ENCODE assay signal across 16 cellular contexts in the genomic region with DNA sequence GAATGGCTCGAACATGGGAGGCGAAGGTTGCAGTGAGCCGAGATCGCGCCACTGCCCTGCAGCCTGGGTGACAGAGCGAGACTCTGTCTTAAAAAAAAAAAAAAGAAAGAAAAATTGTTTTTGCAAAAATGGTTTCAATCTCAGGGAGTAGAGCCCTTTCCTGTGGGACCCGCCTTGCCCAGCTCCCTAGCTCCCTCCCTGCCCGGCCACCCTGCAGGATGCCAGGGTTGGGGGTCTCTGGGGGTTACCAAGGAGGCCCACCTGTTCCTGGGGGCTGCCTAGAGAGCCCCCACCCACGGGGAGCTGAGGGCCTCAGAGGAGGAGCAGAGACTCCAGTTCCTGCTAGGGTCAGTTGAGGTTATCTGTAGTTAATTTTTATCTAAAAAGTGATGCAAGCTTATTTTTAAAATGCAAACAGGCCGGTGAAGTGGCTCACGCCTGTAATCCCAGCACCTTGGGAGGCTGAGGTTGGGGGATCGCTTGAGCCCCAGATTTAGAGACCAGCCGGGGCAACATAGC. TPM values are rescaled to one million over a fixed set of nuclear protein-coding genes. Genes with fewer than 3 reads are reported as not detected.
DNase-seq lines count a peak whose midpoint lies in the region; ATAC-seq, FAIRE-seq and TF ChIP-seq lines count a peak whose summit lies in the region.
"Had no signal": no experiment of that assay in that cellular context is flagged by ENCODE, and none has a peak within 500 bp of the region (broad histone marks: within the 10 kb centered on the region; RNA-seq: fewer than 3 reads in every experiment).

No MANE protein-coding gene starts in this region.

- H2AFZ ChIP-seq in K562 (ENCODE audit: low read depth, low read length) (no peak overlapping the region), smooth muscle cell (ENCODE audit: low read depth) (no peak overlapping the region), MM.1S (ENCODE audit: low read length) (no peak overlapping the region)

- H3K27ac ChIP-seq in K562 (ENCODE audit: extremely low read depth, low read depth, low read length) (no peak overlapping the region), smooth muscle cell (ENCODE audit: low read depth) (peak overlapping the region; percentile 65), foreskin keratinocyte (no peak overlapping the region), MM.1S (ENCODE audit: low read length) (no peak overlapping the region)
- H3K27ac ChIP-seq: dorsolateral prefrontal cortex, tibial nerve had no signal

- ATAC-seq in GM19467 (IDR thresholded peaks at IDR 0.05; ENCODE audit: unreplicated experiment) (peak; percentile 85), HG03064 (IDR thresholded peaks at IDR 0.05; ENCODE audit: low read depth, unreplicated experiment) (peak; percentile 76), K562 (no peak), foreskin keratinocyte (no peak), HG03280 (IDR thresholded peaks at IDR 0.05; ENCODE audit: unreplicated experiment) (no peak)
- ATAC-seq: SK-N-SH treated with all-trans-retinoic acid at 6 μM for 48 hours had no signal

- no peak for TF ChIP-seq CTCF in K562 (IDR thresholded peaks at IDR 0.05 in 2 of 3, conservative IDR thresholded peaks at IDR 0.05 in 1 of 3; ENCODE audit: insufficient read depth in 2 of 3, low read depth in 1 of 3, low read length in 3 of 3)
- TF ChIP-seq CTCF in smooth muscle cell (IDR thresholded peaks at IDR 0.05; ENCODE audit: borderline replicate concordance, insufficient read depth, poor library complexity, severe bottlenecking), result no peak
- no peak for TF ChIP-seq CTCF in foreskin keratinocyte (conservative IDR thresholded peaks at IDR 0.05)
- no peak for TF ChIP-seq CTCF in MM.1S (IDR thresholded peaks at IDR 0.05; ENCODE audit: low read length)

- CTCF ChIA-PET in K562 (lab: Yijun Ruan, JAX; ENCODE audit: low intra/inter-chr PET ratio), result no interaction called here

- H3K4me2 ChIP-seq in K562 (ENCODE audit: insufficient read depth, low read length) (no peak overlapping the region), smooth muscle cell (peak overlapping the region; percentile 60), MM.1S (ENCODE audit: low read depth, low read length) (no peak overlapping the region)

- H3K9ac ChIP-seq in K562 (ENCODE audit: insufficient read depth in 1 of 2, low read depth in 2 of 2, low read length in 2 of 2), result no peak overlapping the region
- H3K9ac ChIP-seq in smooth muscle cell (ENCODE audit: low read depth), result no peak overlapping the region
- H3K9ac ChIP-seq in MM.1S (ENCODE audit: low read length), result no peak overlapping the region

- in situ Hi-C loops in K562 (cut with MboI), result no loop called here

- H3K9me3 ChIP-seq in K562 (replicated peaks; ENCODE audit: control insufficient read depth, insufficient read depth, low read depth, low read length), result no peaks in the 10 kb centered on the region
- no peaks in the 10 kb centered on the region for H3K9me3 ChIP-seq in smooth muscle cell (replicated peaks; ENCODE audit: low read depth)
- H3K9me3 ChIP-seq in MM.1S (replicated peaks; ENCODE audit: insufficient read depth, low read length), result no peaks in the 10 kb centered on the region
- H3K9me3 ChIP-seq: MG63 had no signal

- 18% methylated on average over 9 of the region's 13 CpGs for WGBS in K562 (ENCODE audit: insufficient coverage, low coverage, missing lambda C conversion rate)
- WGBS in smooth muscle cell (ENCODE audit: low lambda C conversion rate), result 81% methylated on average over 13 of the region's 13 CpGs

- H4K20me1 ChIP-seq in K562 (replicated peaks; ENCODE audit: control insufficient read depth, insufficient read depth, low read length), result 0 out of 2 replicates have a peak, but pooled peaks cover 5% of the 10 kb centered on the region
- H4K20me1 ChIP-seq in smooth muscle cell (ENCODE audit: low read depth), result no peaks in the 10 kb centered on the region
- H4K20me1 ChIP-seq in MM.1S (ENCODE audit: insufficient read depth, low read length), result no peaks in the 10 kb centered on the region

- no peaks in the 10 kb centered on the region; a peak in 1 of 5 replicates for H3K27me3 ChIP-seq in K562 (ENCODE audit: control insufficient read depth in 2 of 2, insufficient read depth in 2 of 2, low read length in 2 of 2)
- no peaks in the 10 kb centered on the region for H3K27me3 ChIP-seq in smooth muscle cell (ENCODE audit: low read depth)
- H3K27me3 ChIP-seq in foreskin keratinocyte, result no peaks in the 10 kb centered on the region
- H3K27me3 ChIP-seq in MM.1S (replicated peaks; ENCODE audit: insufficient read depth, low read length), result no peaks in the 10 kb centered on the region
- H3K27me3 ChIP-seq: MG63 had no signal

- no peak for TF ChIP-seq EP300 in K562 (IDR thresholded peaks at IDR 0.05; ENCODE audit: low read length)

- POLR2A ChIA-PET in K562 (lab: Yijun Ruan, JAX), result no interaction called here

- no peak for TF ChIP-seq POLR2A in K562 (conservative IDR thresholded peaks at IDR 0.05)

- DNase-seq in K562 (ENCODE audit: extremely low read depth in 1 of 4, low spot score in 3 of 4) (no peak), smooth muscle cell (lab: John Stamatoyannopoulos, UW; ENCODE audit: unreplicated experiment) (no peak), NCI-H1694 treated with DMSO at 0.1 percent for 48 hours (lab: John Stamatoyannopoulos, UW) (no peak), foreskin keratinocyte (no peak), MM.1S (no peak)
- DNase-seq: activated CD4-positive, alpha-beta T cell treated with anti-CD3 and anti-CD28 coated beads, Interleukin-2, amount 50 U/mL, for 4 hours; activated naive CD8-positive, alpha-beta T cell treated with anti-CD3 and anti-CD28 coated beads, Interleukin-2, amount 10 ng/mL, durations not matched to agents 7 days and 5 days; DND-41; MG63; right cardiac atrium had no signal

- H3K9me2 ChIP-seq in MM.1S (replicated peaks; ENCODE audit: insufficient read depth, low read length), result no peaks in the 10 kb centered on the region

- no TSS peak for BruUV-seq in K562 (replicated peaks; lab: Mats Ljungman, UMichigan)

- H3K4me1 ChIP-seq in K562 (replicated peaks in 1 of 2; ENCODE audit: control insufficient read depth in 2 of 2, insufficient read depth in 2 of 2, low read length in 2 of 2), result peaks cover 9 to 20% of the 10 kb centered on the region in 2 experiments
- H3K4me1 ChIP-seq in smooth muscle cell (ENCODE audit: low read depth), result peaks cover 3% of the 10 kb centered on the region
- no peaks in the 10 kb centered on the region for H3K4me1 ChIP-seq in foreskin keratinocyte
- no peaks in the 10 kb centered on the region for H3K4me1 ChIP-seq in MM.1S (ENCODE audit: low read length)
- H3K4me1 ChIP-seq: tibial nerve had no signal

- intact Hi-C loops in K562 (cut with micrococcal nuclease), result no loop called here

- no peak for TF ChIP-seq RAD21 in K562 (CRISPR knock-in tag; conservative IDR thresholded peaks at IDR 0.05 in 1 of 2, IDR thresholded peaks at IDR 0.05 in 1 of 2)

- FAIRE-seq in K562 (lab: Jason Lieb, UNC), result no peak

- H3K9me1 ChIP-seq in K562 (ENCODE audit: control insufficient read depth, insufficient read depth, low read length), result no peaks in the 10 kb centered on the region

- H3K36me3 ChIP-seq in K562 (ENCODE audit: control insufficient read depth, insufficient read depth, low read length), result no peaks in the 10 kb centered on the region
- no peaks in the 10 kb centered on the region for H3K36me3 ChIP-seq in smooth muscle cell (ENCODE audit: low read depth)
- no peaks in the 10 kb centered on the region for H3K36me3 ChIP-seq in MM.1S (replicated peaks; ENCODE audit: insufficient read depth, low read length)
- H3K36me3 ChIP-seq: MG63, tibial nerve had no signal

- peaks cover 18% of the 10 kb centered on the region for H3F3A ChIP-seq in smooth muscle cell (ENCODE audit: low read depth)
- no peaks in the 10 kb centered on the region for H3F3A ChIP-seq in MM.1S (ENCODE audit: insufficient read depth, low read length)

- H3K4me3 ChIP-seq in K562, result no peak overlapping the region
- H3K4me3 ChIP-seq in smooth muscle cell, result no peak overlapping the region
- no peak overlapping the region for H3K4me3 ChIP-seq in MM.1S (ENCODE audit: low read length)
- H3K4me3 ChIP-seq: dorsolateral prefrontal cortex, MG63, tibial nerve had no signal

- H3K79me2 ChIP-seq in K562 (ENCODE audit: control insufficient read depth, insufficient read depth, low read length) (no peaks in the 10 kb centered on the region), smooth muscle cell (ENCODE audit: low read depth) (no peaks in the 10 kb centered on the region), MM.1S (ENCODE audit: low read length) (no peaks in the 10 kb centered on the region)

RNA-seq across cellular contexts. Expression of a gene that starts 18.7 kb away (rescaled TPM):
- 52.4 and 139 TPM in 2 replicates for total RNA-seq in K562 (2011; cell fraction: chromatin; rRNA removed; ENCODE audit: low replicate concordance)
- total RNA-seq in K562 (2011; cell fraction: nucleolus; rRNA removed), result 83.4 and 116 TPM in 2 replicates
- 77.7 and 93.6 TPM in 2 replicates for total RNA-seq in K562 (2011; cell fraction: nucleoplasm; rRNA removed)
- total RNA-seq in K562 (2014; rRNA removed) (43.8 and 63.8 TPM in 2 replicates), K562 (2014; rRNA removed; fragmentation: Illumina TruSeq; extraction: Trizol) (10.8 and 12.2 TPM in 2 replicates), K562 (2015; rRNA removed; fragmentation: Illumina TruSeq; extraction: Trizol) (26.0 and 27.3 TPM in 2 replicates), K562 (2021) (50.5 and 52.6 TPM in 2 replicates), smooth muscle cell (6.2 and 7.0 TPM in 2 replicates), foreskin keratinocyte (15.1 and 20.5 TPM in 2 replicates)
- polyA plus RNA-seq in K562 (2011; rRNA removed) (39.5 and 63.7 TPM in 2 replicates), K562 (2014; fragmentation: Illumina TruSeq; extraction: Trizol) (40.7 and 60.2 TPM in 2 replicates), K562 (2014; fragmentation: Nextera tagmentation; extraction: Ambion mirVana) (1 to 10 TPM; 6.0 to 6.2 TPM), K562 (2014; rRNA removed) (57.0 and 60.2 TPM in 2 replicates), smooth muscle cell (13.2 and 14.0 TPM in 2 replicates), foreskin keratinocyte (10.6 and 15.1 TPM in 2 replicates)
- polyA plus RNA-seq in K562 (2011; cell fraction: cytosol; rRNA removed), result 70.2 and 75.4 TPM in 2 replicates
- 99.5 and 137 TPM in 2 replicates for polyA plus RNA-seq in K562 (2011; cell fraction: nucleus; rRNA removed)
- polyA plus RNA-seq in K562 (2012), result 42.8 and 49.2 TPM in 2 replicates
- polyA minus RNA-seq in K562 (2011; rRNA and poly(A)+ RNA removed), result 27.5 and 36.2 TPM in 2 replicates
- 64.6 and 108 TPM in 2 replicates for polyA minus RNA-seq in K562 (2011; cell fraction: cytosol; rRNA and poly(A)+ RNA removed)
- 37.3 and 47.7 TPM in 2 replicates for polyA minus RNA-seq in K562 (2011; cell fraction: nucleus; rRNA and poly(A)+ RNA removed)

RNA-seq across cellular contexts. Expression of a gene that starts 56.1 kb away (rescaled TPM):
- 8.2 and 16.9 TPM in 2 replicates for total RNA-seq in K562 (2011; cell fraction: chromatin; rRNA removed; ENCODE audit: low replicate concordance)
- 12.7 and 13.9 TPM in 2 replicates for total RNA-seq in K562 (2011; cell fraction: nucleolus; rRNA removed)
- total RNA-seq in K562 (2011; cell fraction: nucleoplasm; rRNA removed), result 7.4 and 11.1 TPM in 2 replicates
- total RNA-seq in K562 (2014; rRNA removed), result 28.6 and 34.9 TPM in 2 replicates
- 1.8 and 2.7 TPM in 2 replicates for total RNA-seq in K562 (2014; rRNA removed; fragmentation: Illumina TruSeq; extraction: Trizol)
- 11.6 and 13.3 TPM in 2 replicates for total RNA-seq in K562 (2015; rRNA removed; fragmentation: Illumina TruSeq; extraction: Trizol)
- 34.1 and 35.2 TPM in 2 replicates for total RNA-seq in K562 (2021)
- polyA plus RNA-seq in K562 (2011; rRNA removed), result 8.0 and 13.2 TPM in 2 replicates
- polyA plus RNA-seq in K562 (2011; cell fraction: cytosol; rRNA removed), result 11.9 and 25.0 TPM in 2 replicates
- 21.1 and 25.4 TPM in 2 replicates for polyA plus RNA-seq in K562 (2011; cell fraction: nucleus; rRNA removed)
- polyA plus RNA-seq in K562 (2012), result 18.5 and 21.7 TPM in 2 replicates
- polyA plus RNA-seq in K562 (2014; fragmentation: Illumina TruSeq; extraction: Trizol), result 4.7 and 14.6 TPM in 2 replicates
- polyA plus RNA-seq in K562 (2014; fragmentation: Nextera tagmentation; extraction: Ambion mirVana), result under 1 TPM; 0.24 to 0.50 TPM
- polyA plus RNA-seq in K562 (2014; rRNA removed), result 23.7 and 26.4 TPM in 2 replicates
- 4.6 and 6.0 TPM in 2 replicates for polyA minus RNA-seq in K562 (2011; rRNA and poly(A)+ RNA removed)
- polyA minus RNA-seq in K562 (2011; cell fraction: cytosol; rRNA and poly(A)+ RNA removed), result 8.3 and 9.6 TPM in 2 replicates
- 5.1 and 5.6 TPM in 2 replicates for polyA minus RNA-seq in K562 (2011; cell fraction: nucleus; rRNA and poly(A)+ RNA removed)
- total RNA-seq in smooth muscle cell, result 25.3 TPM in 2 replicates
- polyA plus RNA-seq in smooth muscle cell, result 45.7 and 59.5 TPM in 2 replicates
- total RNA-seq in foreskin keratinocyte, result 38.7 and 48.4 TPM in 2 replicates
- 49.1 and 55.4 TPM in 2 replicates for polyA plus RNA-seq in foreskin keratinocyte

Comparison
In these comparisons a context has a peak if more than half of its experiments do, and no peak if none do; other contexts are left out.
1. ATAC-seq: peak in GM19467 (single experiment) and HG03064 (single experiment); none in K562 (single experiment), foreskin keratinocyte (single experiment) and HG03280 (single experiment).